9 cellular contexts compared by ENCODE assay signal in the genomic region with DNA sequence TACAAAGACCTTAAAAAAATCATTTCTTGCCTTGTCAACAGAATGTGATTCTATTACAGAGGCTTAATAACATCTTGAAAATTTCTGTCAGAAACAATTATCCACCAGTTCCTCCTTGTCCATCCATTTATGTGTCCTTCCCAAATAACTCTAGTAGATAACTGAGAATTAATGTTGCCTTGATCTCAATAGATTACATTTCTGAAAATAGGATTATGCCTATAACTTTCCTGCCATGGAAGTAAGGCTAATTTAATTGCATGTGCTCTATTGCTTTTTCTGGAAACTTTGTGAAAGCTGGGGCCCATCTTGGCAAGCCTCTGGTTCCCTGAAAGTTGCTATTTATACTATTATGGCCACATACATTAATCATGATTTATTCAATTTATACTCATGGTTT.
"Had no signal": no experiment of that assay in that cellular context is flagged by ENCODE, and none has a peak within 500 bp of the region (broad histone marks: within the 10 kb centered on the region; RNA-seq: fewer than 3 reads in every experiment).

No MANE protein-coding gene starts in this region.

- H3K4me1 ChIP-seq: HAP-1 had no signal

- ATAC-seq: GM23338, HCT116 had no signal

- H2AFZ ChIP-seq: GM23248, GM23338 had no signal

- H3K36me3 ChIP-seq: HAP-1 had no signal

- H3K9ac ChIP-seq: GM23248 had no signal

- H3K4me3 ChIP-seq: GM23248, GM23338, HAP-1 had no signal

- DNase-seq: GM23248, GOT3, H7, H9, HCEC 1CT, HFFc6 had no signal

- H3K9me3 Mint-ChIP-seq: GM23338, H9 had no signal

- H3K4me3 Mint-ChIP-seq: GM23338, H9, HFFc6 had no signal

- H3K27ac ChIP-seq: GM23248 had no signal

- H3K9me3 ChIP-seq: HAP-1 had no signal

- H3K4me2 ChIP-seq: GM23338 had no signal

- H3K27ac Mint-ChIP-seq: GM23338, H9, HFFc6 had no signal
